ENCODE assay signal across 12 cellular contexts in genomic region chr7:107857541-107857912, GRCh38. TPM values are rescaled to one million over a fixed set of nuclear protein-coding genes. Genes with fewer than 3 reads are reported as not detected.
A peak's percentile ranks its signal among the peaks of the same experiment; 100 is the strongest.
DNase-seq lines count a peak whose midpoint lies in the region; ATAC-seq, FAIRE-seq and TF ChIP-seq lines count a peak whose summit lies in the region.
"Had no signal": no experiment of that assay in that cellular context is flagged by ENCODE, and none has a peak within 500 bp of the region (broad histone marks: within the 10 kb centered on the region; RNA-seq: fewer than 3 reads in every experiment).

No MANE protein-coding gene starts in this region.

- CTCF ChIA-PET in T-cell (lab: Charles Lee) = interaction anchor here in 1 of 2 donors (1.5 kb wide), 1 partner anchor 21 kb away, joined by 5 read pairs; no protein-coding TSS in a partner anchor

- peak overlapping the region; percentile 41 to 60 (median 41) for H3K4me3 Mint-ChIP-seq in T-cell

- ATAC-seq in T-cell (replicated peaks in 1 of 4) (peak in 2 of 4 experiments; percentile 20 to 33), pancreas (peak; percentile 80 to 89 (median 88)), Right ventricle myocardium superior (ENCODE audit: poor library complexity) (no peak)

- POLR2A ChIA-PET in T-cell (lab: Charles Lee) = no interaction called here

- no peaks in the 10 kb centered on the region for H3K27me3 ChIP-seq in pancreas

- no peaks in the 10 kb centered on the region for H3K9me3 Mint-ChIP-seq in T-cell

- no peaks in the 10 kb centered on the region for H3K9me3 ChIP-seq in pancreas

- no peaks in the 10 kb centered on the region for H3K27me3 Mint-ChIP-seq in T-cell

- intact Hi-C loops in pancreas (cut with DNase I) = no loop called here
- intact Hi-C loops in Right ventricle myocardium superior (cut with DNase I) = no loop called here

- no peak for TF ChIP-seq CTCF in pancreas (IDR thresholded peaks at IDR 0.05)

- peaks cover 46 to 73% (median 68%) of the 10 kb centered on the region in 3 donors for H3K4me1 Mint-ChIP-seq in T-cell

- no peak for FAIRE-seq in pancreas (lab: Jason Lieb, UNC)
- FAIRE-seq: H1 had no signal

- H3K27ac ChIP-seq in pancreas = no peak overlapping the region
- H3K27ac ChIP-seq: SK-N-MC had no signal

- WGBS in pancreas, 2 donors = 45 to 46% methylated on average over 2 of the region's 2 CpGs

- DNase-seq in EL (peak; percentile 54), T-cell (no peak), dedifferentiated amniotic fluid mesenchymal stem cell (ENCODE audit: extremely low spot score) (peak; percentile 51), pancreas (peak in 3 of 6 donors; percentile 38 to 51 (median 51)), midbrain (lab: John Stamatoyannopoulos, UW) (no peak), Right ventricle myocardium superior (no peak), COR-L47 (lab: John Stamatoyannopoulos, UW) (no peak)
- DNase-seq: GDM1, Karpas-422 had no signal

- H3K36me3 ChIP-seq in pancreas = no peaks in the 10 kb centered on the region

- peak overlapping the region; percentile 97 to 99 for H3K27ac Mint-ChIP-seq in T-cell

- H3K4me1 ChIP-seq in pancreas = peaks cover 15 to 17% (median 15%) of the 10 kb centered on the region in 3 donors

- no peak overlapping the region for H3K4me3 ChIP-seq in pancreas
- H3K4me3 ChIP-seq: SK-N-MC had no signal

- no peaks in the 10 kb centered on the region for H3K36me3 Mint-ChIP-seq in T-cell

RNA-seq across cellular contexts. Expression of gene DLD, which starts 33.5 kb away (rescaled TPM):
- 10 to 100 TPM; 32.3 to 63.6 (median 41.9) TPM for total RNA-seq in T-cell
- total RNA-seq in pancreas = 10 to 100 TPM; 23.6 to 43.0 (median 36.0) TPM
- polyA plus RNA-seq in pancreas = 10 to 100 TPM in 1 of 2 donors, 1 to 10 TPM in 1; 8.2 to 32.9 TPM
- total RNA-seq in Right ventricle myocardium superior = 318 TPM

RNA-seq across cellular contexts. Expression of gene SLC26A3, which starts 54.5 kb away (rescaled TPM):
- total RNA-seq in T-cell = under 1 TPM in 3 of 5 donors, not detected in 2; 0.33 to 0.93 (median 0.70) TPM
- 1 to 10 TPM in 1 of 6 donors, under 1 TPM in 1, not detected in 4; 0.23 to 1.1 TPM for total RNA-seq in pancreas
- under 1 TPM in 1 of 2 donors, not detected in 1; 0.34 TPM for polyA plus RNA-seq in pancreas
- not detected for total RNA-seq in Right ventricle myocardium superior
- total RNA-seq: activated CD8-positive, alpha-beta memory T cell treated with anti-CD3 and anti-CD28 coated beads for 36 hours; H1 had no signal
- polyA plus RNA-seq: H1 had no signal

Comparison
In these comparisons a context has a peak if more than half of its experiments do, and no peak if none do; other contexts are left out.
1. DNase-seq: peak in EL (single experiment) and dedifferentiated amniotic fluid mesenchymal stem cell (single experiment); none in T-cell (0 of 34), midbrain (single experiment), Right ventricle myocardium superior (single experiment) and COR-L47 (single experiment).